Comparison of ENCODE assay signal across 8 cellular contexts in genomic region chr2:102025016-102025491, GRCh38.
A peak's percentile ranks its signal among the peaks of the same experiment; 100 is the strongest.
DNase-seq lines count a peak whose midpoint lies in the region; ATAC-seq and TF ChIP-seq lines count a peak whose summit lies in the region.

No MANE protein-coding gene starts in this region.

- POLR2A ChIA-PET in GM10248 (lab: Yijun Ruan, JAX) = interaction anchor here (1.0 kb wide), 1 partner anchor 215 kb away, joined by 9 read pairs; no protein-coding TSS in a partner anchor

- CTCF ChIA-PET in GM10248 (lab: Yijun Ruan, JAX) = interaction anchor here (1.2 to 4.3 kb wide), 5 partner anchors 18 to 331 kb away, joined by 3 to 48 read pairs (median 5); no protein-coding TSS in a partner anchor

- TF ChIP-seq CTCF in GM10248 (IDR thresholded peaks at IDR 0.05; ENCODE audit: control extremely low read depth, extremely low read depth, low read depth, missing control alignments) = no peak

- DNase-seq in GM10248 (ENCODE audit: extremely low spot score) = peak; percentile 57
- DNase-seq in iris pigment epithelial cell (ENCODE audit: low read depth) = peak; percentile 92
- DNase-seq in activated CD8-positive, alpha-beta memory T cell treated with anti-CD3 and anti-CD28 coated beads for 24 hours = no peak
- no peak for DNase-seq in activated CD4-positive, alpha-beta T cell treated with anti-CD3 and anti-CD28 coated beads for 1 hour
- DNase-seq in NOMO-1 treated with DMSO at 0.1 percent for 48 hours (lab: John Stamatoyannopoulos, UW; ENCODE audit: unreplicated experiment) = no peak
- DNase-seq in DMS 273 treated with DMSO at 0.1 percent for 48 hours (lab: John Stamatoyannopoulos, UW) = no peak

- ATAC-seq in GM21515 (IDR thresholded peaks at IDR 0.05; ENCODE audit: unreplicated experiment) (peak; percentile 54), HG03520 (IDR thresholded peaks at IDR 0.05; ENCODE audit: unreplicated experiment) (peak; percentile 61)

Comparison
In these comparisons a context has a peak if more than half of its experiments do, and no peak if none do; other contexts are left out.
1. DNase-seq: peak in GM10248 (single experiment) and iris pigment epithelial cell (single experiment); none in activated CD8-positive, alpha-beta memory T cell treated with anti-CD3 and anti-CD28 coated beads for 24 hours (single experiment), activated CD4-positive, alpha-beta T cell treated with anti-CD3 and anti-CD28 coated beads for 1 hour (single experiment), NOMO-1 treated with DMSO at 0.1 percent for 48 hours (single experiment) and DMS 273 treated with DMSO at 0.1 percent for 48 hours (single experiment).